Comparison of ENCODE assay signal across 17 cellular contexts in genomic region chr3:56123487-56123886, GRCh38.
"Had no signal": no experiment of that assay in that cellular context is flagged by ENCODE, and none has a peak within 500 bp of the region (broad histone marks: within the 10 kb centered on the region; RNA-seq: fewer than 3 reads in every experiment).

No MANE protein-coding gene starts in this region.

- H3K27ac ChIP-seq: epithelial cell of prostate, left ventricle myocardium inferior, thyroid gland, uterus had no signal

- H3K36me3 ChIP-seq: left ventricle myocardium inferior, thyroid gland, uterus had no signal

- H3K9me3 ChIP-seq: thyroid gland, uterus had no signal

- H3K9me3 Mint-ChIP-seq: activated naive CD4-positive, alpha-beta T cell treated with anti-CD3 and anti-CD28 coated beads, Interleukin-2, amount 10 ng/mL, durations not matched to agents 7 days and 5 days; activated T-helper 2 cell treated with anti-CD3 and anti-CD28 coated beads, Interferon-gamma antibody, Interleukin-2, Interleukin-4, amounts not matched to agents 10 μg/mL and 5 μg/mL and 100 μg/mL, durations not matched to agents 14 hours and 24 hours and 36 hours had no signal

- H3K4me3 Mint-ChIP-seq: activated naive CD4-positive, alpha-beta T cell treated with anti-CD3 and anti-CD28 coated beads, Interleukin-2, amount 10 ng/mL, durations not matched to agents 7 days and 5 days; effector memory CD8-positive, alpha-beta T cell; memory B cell; naive thymus-derived CD8-positive, alpha-beta T cell; stimulated activated memory B cell treated with anti-CD40 and anti-IgM and Interleukin-4, amounts not matched to agents 10 μg/mL and 1 μg/mL and 100 μg/mL, for 72 hours had no signal

- H3K4me1 ChIP-seq: left ventricle myocardium inferior, thyroid gland, uterus had no signal

- H3K4me3 ChIP-seq: left ventricle myocardium inferior, thyroid gland, uterus had no signal

- DNase-seq: activated CD4-positive, alpha-beta T cell treated with anti-CD3 and anti-CD28 coated beads for 1 hour; activated CD4-positive, alpha-beta T cell treated with anti-CD3 and anti-CD28 coated beads, Interleukin-2, amount 50 U/mL, for 48 hours; activated naive CD4-positive, alpha-beta T cell treated with anti-CD3 and anti-CD28 coated beads, Interleukin-2, amount 10 ng/mL, durations not matched to agents 7 days and 5 days; dermis blood vessel endothelial cell; effector memory CD8-positive, alpha-beta T cell; foreskin melanocyte; head of caudate nucleus; left ventricle myocardium inferior; naive thymus-derived CD8-positive, alpha-beta T cell; occipital lobe; stimulated activated CD4-positive, alpha-beta T cell treated with anti-CD3 and anti-CD28 coated beads, Interleukin-2, amount 100 ng/mL, for 48 hours; thyroid gland; uterus had no signal

- ATAC-seq: effector memory CD8-positive, alpha-beta T cell; naive thymus-derived CD8-positive, alpha-beta T cell; stimulated activated memory B cell treated with anti-CD40 and anti-IgM and Interleukin-4, amounts not matched to agents 10 μg/mL and 1 μg/mL and 100 μg/mL, for 72 hours had no signal

- H3K27me3 ChIP-seq: thyroid gland, uterus had no signal

- H3K27me3 Mint-ChIP-seq: activated naive CD4-positive, alpha-beta T cell treated with anti-CD3 and anti-CD28 coated beads, Interleukin-2, amount 10 ng/mL, durations not matched to agents 7 days and 5 days; effector memory CD8-positive, alpha-beta T cell had no signal

- H3K27ac Mint-ChIP-seq: activated naive CD4-positive, alpha-beta T cell treated with anti-CD3 and anti-CD28 coated beads, Interleukin-2, amount 10 ng/mL, durations not matched to agents 7 days and 5 days; activated T-helper 2 cell treated with anti-CD3 and anti-CD28 coated beads, Interferon-gamma antibody, Interleukin-2, Interleukin-4, amounts not matched to agents 10 μg/mL and 5 μg/mL and 100 μg/mL, durations not matched to agents 14 hours and 24 hours and 36 hours; effector memory CD8-positive, alpha-beta T cell; memory B cell; naive thymus-derived CD8-positive, alpha-beta T cell; stimulated activated memory B cell treated with anti-CD40 and anti-IgM and Interleukin-4, amounts not matched to agents 10 μg/mL and 1 μg/mL and 100 μg/mL, for 72 hours had no signal

- H3K36me3 Mint-ChIP-seq: activated naive CD4-positive, alpha-beta T cell treated with anti-CD3 and anti-CD28 coated beads, Interleukin-2, amount 10 ng/mL, durations not matched to agents 7 days and 5 days; naive thymus-derived CD8-positive, alpha-beta T cell; stimulated activated memory B cell treated with anti-CD40 and anti-IgM and Interleukin-4, amounts not matched to agents 10 μg/mL and 1 μg/mL and 100 μg/mL, for 72 hours had no signal

- H3K4me1 Mint-ChIP-seq: activated naive CD4-positive, alpha-beta T cell treated with anti-CD3 and anti-CD28 coated beads, Interleukin-2, amount 10 ng/mL, durations not matched to agents 7 days and 5 days; memory B cell; naive thymus-derived CD8-positive, alpha-beta T cell; stimulated activated memory B cell treated with anti-CD40 and anti-IgM and Interleukin-4, amounts not matched to agents 10 μg/mL and 1 μg/mL and 100 μg/mL, for 72 hours had no signal
